Comparison of ENCODE assay signal across 20 cellular contexts in the genomic region with DNA sequence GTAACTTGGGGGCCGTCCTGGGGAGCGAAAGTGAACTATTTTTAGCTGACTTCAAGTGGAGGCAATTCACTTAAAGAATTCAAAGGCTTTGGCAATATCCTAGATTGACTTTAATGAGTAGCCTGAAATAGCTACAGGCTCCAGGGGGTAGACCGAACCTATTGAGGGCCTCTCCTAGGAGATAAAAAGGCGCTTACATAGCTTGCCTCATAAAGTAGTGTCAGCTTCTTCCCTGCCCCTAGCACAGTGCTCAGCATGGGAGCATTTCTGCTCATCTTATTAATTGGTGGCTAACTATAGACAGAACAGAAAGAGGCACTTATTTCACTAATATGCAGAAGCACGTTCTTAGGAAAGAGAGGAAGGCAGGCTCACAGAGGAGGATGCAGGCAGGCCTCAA. TPM values are rescaled to one million over a fixed set of nuclear protein-coding genes. Genes with fewer than 3 reads are reported as not detected.
A peak's percentile ranks its signal among the peaks of the same experiment; 100 is the strongest.
DNase-seq lines count a peak whose midpoint lies in the region; ATAC-seq and TF ChIP-seq lines count a peak whose summit lies in the region.
"Had no signal": no experiment of that assay in that cellular context is flagged by ENCODE, and none has a peak within 500 bp of the region (broad histone marks: within the 10 kb centered on the region; RNA-seq: fewer than 3 reads in every experiment).

No MANE protein-coding gene starts in this region.

- TF ChIP-seq CTCF in heart right ventricle (IDR thresholded peaks at IDR 0.05) (no peak), tibial artery (IDR thresholded peaks at IDR 0.05) (no peak)

- H3K4me1 ChIP-seq in HUES6 (ENCODE audit: control insufficient read depth, insufficient read depth, low read length) (peaks cover 15% of the 10 kb centered on the region), heart right ventricle (peaks cover 0 to 12% (median 5%) of the 10 kb centered on the region in 9 donors), neuronal stem cell (ENCODE audit: control insufficient read depth in 2 of 2, insufficient read depth in 1 of 2, low read depth in 1 of 2, low read length in 2 of 2) (peaks cover 13 to 24% of the 10 kb centered on the region in 2 donors), tibial artery (no peaks in the 10 kb centered on the region)

- intact Hi-C loops in heart right ventricle (cut with DNase I) = no loop called here
- intact Hi-C loops in tibial artery (cut with DNase I; ENCODE audit: low total_unique reads) = no loop called here

- no peak overlapping the region for H3K23ac ChIP-seq in neuronal stem cell (ENCODE audit: low read depth, low read length, poor library complexity)

- H3K9me3 ChIP-seq in HUES6 (ENCODE audit: control insufficient read depth, insufficient read depth, low read depth, low read length) (no peaks in the 10 kb centered on the region), heart right ventricle (no peaks in the 10 kb centered on the region), neuronal stem cell (replicated peaks in 1 of 2; ENCODE audit: control insufficient read depth in 2 of 2, insufficient read depth in 1 of 2, low read depth in 1 of 2, low read length in 2 of 2) (no peaks in the 10 kb centered on the region), tibial artery (no peaks in the 10 kb centered on the region)

- DNase-seq in NOMO-1 treated with dmso at 0.1 percent for 144 hours (lab: John Stamatoyannopoulos, UW; ENCODE audit: unreplicated experiment) (peak; percentile 10), heart right ventricle (no peak), neuronal stem cell (ENCODE audit: low spot score) (peak; percentile 55), tibial artery (no peak), SIG-M5 (lab: John Stamatoyannopoulos, UW) (no peak), HK-2 (ENCODE audit: unreplicated experiment) (no peak)
- DNase-seq: activated CD8-positive, alpha-beta T cell treated with anti-CD3 and anti-CD28 coated beads, Interleukin-2, amount 10 ng/mL, durations not matched to agents 7 days and 5 days; activated naive CD4-positive, alpha-beta T cell treated with Interleukin-2 at 50 U/mL for 16 hours; activated T-cell treated with anti-CD3 and anti-CD28 coated beads, Interleukin-2, amount 50 U/mL, for 1 hour; AML-193; amniotic stem cell; effector CD4-positive, alpha-beta T cell; IMR-90; kidney glomerular epithelial cell; NCI-H345; RPMI8226; stimulated activated CD4-positive, alpha-beta T cell treated with anti-CD3 and anti-CD28 coated beads, Interleukin-12 subunit alpha, Interleukin-12 subunit beta, amount 100 ng/mL, for 4 hours; T-helper 9 cell had no signal

- no peak overlapping the region for H3K4ac ChIP-seq in neuronal stem cell (ENCODE audit: low read length)

- H3K36me3 ChIP-seq in HUES6 (ENCODE audit: control insufficient read depth, insufficient read depth, low read length) = no peaks in the 10 kb centered on the region
- H3K36me3 ChIP-seq in heart right ventricle = peaks cover 0 to 18% (median 0%) of the 10 kb centered on the region in 9 donors
- no peaks in the 10 kb centered on the region for H3K36me3 ChIP-seq in neuronal stem cell (replicated peaks in 1 of 2; ENCODE audit: control insufficient read depth in 2 of 2, insufficient read depth in 2 of 2, low read length in 2 of 2)
- H3K36me3 ChIP-seq in tibial artery = no peaks in the 10 kb centered on the region

- H4K91ac ChIP-seq in neuronal stem cell (ENCODE audit: low read depth, low read length, poor library complexity) = no peak overlapping the region

- ATAC-seq in heart right ventricle (peak; percentile 52 to 94 (median 80)), HG02973 (IDR thresholded peaks at IDR 0.05; ENCODE audit: unreplicated experiment) (no peak)
- ATAC-seq: activated CD8-positive, alpha-beta T cell treated with anti-CD3 and anti-CD28 coated beads, Interleukin-2, amount 10 ng/mL, durations not matched to agents 7 days and 5 days had no signal

- no peak overlapping the region for H2BK5ac ChIP-seq in neuronal stem cell (ENCODE audit: low read length)

- no peak overlapping the region for H3K4me3 ChIP-seq in HUES6 (ENCODE audit: low read depth, low read length)
- H3K4me3 ChIP-seq in heart right ventricle = no peak overlapping the region
- no peak overlapping the region for H3K4me3 ChIP-seq in neuronal stem cell (ENCODE audit: low read length in 2 of 2)
- no peak overlapping the region for H3K4me3 ChIP-seq in tibial artery

- peak overlapping the region; percentile 26 for H3K9ac ChIP-seq in HUES6 (ENCODE audit: low read length)
- H3K9ac ChIP-seq in neuronal stem cell (ENCODE audit: low read depth, low read length, poor library complexity) = no peak overlapping the region

- H2BK120ac ChIP-seq in neuronal stem cell (ENCODE audit: low read depth, low read length) = no peak overlapping the region

- no peak overlapping the region for H3K18ac ChIP-seq in neuronal stem cell (ENCODE audit: low read length)

- H3K14ac ChIP-seq in neuronal stem cell (ENCODE audit: low read length) = no peak overlapping the region

- no peak overlapping the region for H2BK15ac ChIP-seq in neuronal stem cell (ENCODE audit: low read length)

- no peaks in the 10 kb centered on the region for H3K27me3 ChIP-seq in HUES6 (ENCODE audit: control insufficient read depth, insufficient read depth, low read length)
- no peaks in the 10 kb centered on the region for H3K27me3 ChIP-seq in heart right ventricle
- H3K27me3 ChIP-seq in neuronal stem cell (ENCODE audit: control insufficient read depth in 3 of 3, insufficient read depth in 3 of 3, low read depth in 1 of 3, low read length in 3 of 3) = no peaks in the 10 kb centered on the region
- no peaks in the 10 kb centered on the region for H3K27me3 ChIP-seq in tibial artery

- H4K8ac ChIP-seq in neuronal stem cell (ENCODE audit: low read depth, low read length) = no peak overlapping the region

- no peak overlapping the region for H2AFZ ChIP-seq in neuronal stem cell (ENCODE audit: low read length)

- no peak overlapping the region for H3K27ac ChIP-seq in HUES6 (ENCODE audit: low read depth, low read length)
- H3K27ac ChIP-seq in heart right ventricle = peak overlapping the region in 7 of 10 donors; percentile 12 to 75 (median 39)
- peak overlapping the region; percentile 92 for H3K27ac ChIP-seq in neuronal stem cell (replicated peaks; ENCODE audit: low read length)
- no peak overlapping the region for H3K27ac ChIP-seq in tibial artery

- H2AK5ac ChIP-seq in neuronal stem cell (ENCODE audit: low read depth, low read length) = no peak overlapping the region

- peak overlapping the region; percentile 28 for H3K4me2 ChIP-seq in neuronal stem cell (ENCODE audit: insufficient read depth, low read length, poor library complexity, severe bottlenecking)

- no peak overlapping the region for H2BK12ac ChIP-seq in neuronal stem cell (ENCODE audit: low read length)

- WGBS in heart right ventricle, 2 donors = 44 to 49% methylated on average over 5 of the region's 5 CpGs
- WGBS in neuronal stem cell (ENCODE audit: extremely low coverage in 2 of 2, insufficient read length in 2 of 2, insufficient replicate concordance in 1 of 2), 2 donors = no CpG with 5 or more reads among the region's 5 CpGs

- H3K79me1 ChIP-seq in neuronal stem cell (ENCODE audit: low read depth, low read length) = no peaks in the 10 kb centered on the region

RNA-seq across cellular contexts. Expression of a gene that starts 12.3 kb away (rescaled TPM):
- 10 to 100 TPM; 26.5 to 69.4 (median 37.3) TPM for total RNA-seq in heart right ventricle
- 10 to 100 TPM; 26.6 to 43.5 TPM for polyA plus RNA-seq in heart right ventricle
- 123 TPM for polyA plus RNA-seq in neuronal stem cell (2013, experiment 1 of 2)
- 121 TPM for polyA plus RNA-seq in neuronal stem cell (2013, experiment 2 of 2)

RNA-seq across cellular contexts. Expression of a gene that starts 20.8 kb away (rescaled TPM):
- total RNA-seq in heart right ventricle = 10 to 100 TPM; 27.7 to 38.0 (median 34.2) TPM
- polyA plus RNA-seq in heart right ventricle = 10 to 100 TPM; 13.4 to 20.6 TPM
- 36.6 TPM for polyA plus RNA-seq in neuronal stem cell (2013, experiment 1 of 2)
- polyA plus RNA-seq in neuronal stem cell (2013, experiment 2 of 2) = 38.1 TPM

RNA-seq across cellular contexts. Expression of a gene that starts 20.9 kb away (rescaled TPM):
- total RNA-seq in heart right ventricle = 10 to 100 TPM; 14.2 to 23.7 (median 20.3) TPM
- 10 to 100 TPM in 1 of 2 donors, 1 to 10 TPM in 1; 9.6 to 14.3 TPM for polyA plus RNA-seq in heart right ventricle
- polyA plus RNA-seq in neuronal stem cell (2013, experiment 1 of 2) = 9.0 TPM
- 7.7 TPM for polyA plus RNA-seq in neuronal stem cell (2013, experiment 2 of 2)

Comparison
In these comparisons a context has a peak if more than half of its experiments do, and no peak if none do; other contexts are left out.
1. H3K27ac ChIP-seq: peak in heart right ventricle (7 of 10) and neuronal stem cell (single experiment); none in HUES6 (single experiment) and tibial artery (0 of 2).
2. DNase-seq: peak in NOMO-1 treated with dmso at 0.1 percent for 144 hours (single experiment) and neuronal stem cell (single experiment); none in heart right ventricle (0 of 2), tibial artery (0 of 2), SIG-M5 (single experiment) and HK-2 (single experiment).